In genomic region chr15:85514413-85514812, GRCh38 we compare ENCODE assay signal across 18 cellular contexts.
DNase-seq lines count a peak whose midpoint lies in the region; ATAC-seq and TF ChIP-seq lines count a peak whose summit lies in the region.
"Had no signal": no experiment of that assay in that cellular context is flagged by ENCODE, and none has a peak within 500 bp of the region (broad histone marks: within the 10 kb centered on the region; RNA-seq: fewer than 3 reads in every experiment).

No MANE protein-coding gene starts in this region.

- H3K9me3 Mint-ChIP-seq in Calu3 (ENCODE audit: low read depth, unreplicated experiment) = no peaks in the 10 kb centered on the region
- no peaks in the 10 kb centered on the region for H3K9me3 Mint-ChIP-seq in GM23338
- H3K9me3 Mint-ChIP-seq in osteocyte (ENCODE audit: unreplicated experiment) = no peaks in the 10 kb centered on the region
- H3K9me3 Mint-ChIP-seq: CD4-positive, alpha-beta memory T cell had no signal

- H3K27me3 Mint-ChIP-seq in Calu3 (ENCODE audit: unreplicated experiment) (no peaks in the 10 kb centered on the region), GM23338 (ENCODE audit: insufficient read depth, low read depth, poor library complexity) (peaks cover 2% of the 10 kb centered on the region), osteocyte (ENCODE audit: unreplicated experiment) (no peaks in the 10 kb centered on the region)
- H3K27me3 Mint-ChIP-seq: CD4-positive, alpha-beta memory T cell had no signal

- no peaks in the 10 kb centered on the region for H3K36me3 ChIP-seq in GM23338 (ENCODE audit: insufficient read depth)

- peaks cover 42% of the 10 kb centered on the region for H3K4me1 ChIP-seq in GM23338 (ENCODE audit: insufficient read depth)

- H3K27me3 ChIP-seq in GM23338 (ENCODE audit: insufficient read depth) = no peaks in the 10 kb centered on the region

- H3K4me3 ChIP-seq in GM23338 = no peak overlapping the region
- H3K4me3 ChIP-seq: GM12878 had no signal

- H3K9me2 ChIP-seq in GM23338 (ENCODE audit: insufficient read depth) = no peaks in the 10 kb centered on the region

- H3K27ac Mint-ChIP-seq in Calu3 (ENCODE audit: unreplicated experiment) (peak overlapping the region; percentile 57), GM23338 (peak overlapping the region; percentile 28), osteocyte (ENCODE audit: unreplicated experiment) (peak overlapping the region; percentile 10)

- H3K4me2 ChIP-seq in GM23338 = no peak overlapping the region

- DNase-seq in left ventricle myocardium superior (no peak), cardiac septum (ENCODE audit: low spot score) (no peak), Calu3 (no peak), GM23338 (ENCODE audit: low spot score) (no peak), osteocyte (ENCODE audit: extremely low spot score, unreplicated experiment) (no peak), posterior cingulate gyrus (no peak)
- DNase-seq in activated effector memory CD4-positive, alpha-beta T cell treated with anti-CD3 and anti-CD28 coated beads, Interleukin-2, amount 50 U/mL, for 16 hours = no peak
- DNase-seq: C1 segment of cervical spinal cord; Caco-2; CD4-positive, alpha-beta memory T cell; DMS 273 treated with DMSO at 0.1 percent for 48 hours; DMS79; EL; GDM1; H7; HCEC 1CT had no signal

- H3K79me2 ChIP-seq in GM23338 (replicated peaks; ENCODE audit: insufficient read depth) = peaks cover 90% of the 10 kb centered on the region

- peaks cover 62% of the 10 kb centered on the region for H3K4me1 Mint-ChIP-seq in Calu3 (ENCODE audit: low read depth, unreplicated experiment)
- H3K4me1 Mint-ChIP-seq in GM23338 = peaks cover 44% of the 10 kb centered on the region
- peaks cover 23% of the 10 kb centered on the region for H3K4me1 Mint-ChIP-seq in osteocyte (ENCODE audit: unreplicated experiment)

- intact Hi-C loops in left ventricle myocardium superior (cut with micrococcal nuclease) (no loop called here), cardiac septum (cut with DNase I) (no loop called here), Calu3 (cut with micrococcal nuclease; ENCODE audit: unreplicated experiment) (loop anchor here (2.0 kb wide), 1 partner anchor 68 kb away; no protein-coding TSS in a partner anchor), posterior cingulate gyrus (cut with DNase I) (no loop called here)

- H4K20me1 ChIP-seq in GM23338 (replicated peaks; ENCODE audit: insufficient read depth) = no peaks in the 10 kb centered on the region; the same call in 1 of the 2 replicates

- H2AFZ ChIP-seq in GM23338 = no peak overlapping the region

- H3K27ac ChIP-seq in GM23338 (ENCODE audit: low read depth) = no peak overlapping the region

- H3K36me3 Mint-ChIP-seq in Calu3 (ENCODE audit: insufficient read depth, unreplicated experiment) (no peaks in the 10 kb centered on the region), GM23338 (ENCODE audit: low read depth) (no peaks in the 10 kb centered on the region), osteocyte (ENCODE audit: unreplicated experiment) (peaks cover 6% of the 10 kb centered on the region)

- ATAC-seq in left ventricle myocardium superior (peak; percentile 20), GM23338 (no peak), GM21619 (IDR thresholded peaks at IDR 0.05; ENCODE audit: unreplicated experiment) (no peak)
- ATAC-seq: GM12878 had no signal

- CTCF ChIA-PET in Calu3 (lab: Charles Lee) = interaction anchor here (0.7 kb wide), 1 partner anchor 14 kb away, joined by 3 read pairs; no protein-coding TSS in a partner anchor

- no peak for TF ChIP-seq CTCF in Calu3 (IDR thresholded peaks at IDR 0.05; ENCODE audit: unreplicated experiment)
- no peak for TF ChIP-seq CTCF in GM23338 (conservative IDR thresholded peaks at IDR 0.05; ENCODE audit: low read depth in 2 of 2)
- TF ChIP-seq CTCF in osteocyte (IDR thresholded peaks at IDR 0.05) = no peak

- no TSS peak for BruUV-seq in Calu3 (replicated peaks; lab: Mats Ljungman, UMichigan)

- no peaks in the 10 kb centered on the region for H3F3A ChIP-seq in GM23338 (replicated peaks; ENCODE audit: low read depth)

- peak overlapping the region; percentile 31 for H3K4me3 Mint-ChIP-seq in Calu3 (ENCODE audit: low read depth, unreplicated experiment)
- H3K4me3 Mint-ChIP-seq in GM23338 = no peak overlapping the region
- H3K4me3 Mint-ChIP-seq in osteocyte (ENCODE audit: unreplicated experiment) = no peak overlapping the region
- H3K4me3 Mint-ChIP-seq: CD4-positive, alpha-beta memory T cell had no signal

TF ChIP-seq in GM23338, 12 proteins besides CTCF, POLR2A, EP300 and RAD21 (continues in another document):
- TF ChIP-seq JUNB (IDR thresholded peaks at IDR 0.05; ENCODE audit: unreplicated experiment) (no peak), REST (IDR thresholded peaks at IDR 0.05; ENCODE audit: unreplicated experiment) (no peak), NANOG (IDR thresholded peaks at IDR 0.05; ENCODE audit: borderline replicate concordance) (no peak), ZNF114 (CRISPR knock-in tag; IDR thresholded peaks at IDR 0.05) (no peak), STAT1 (IDR thresholded peaks at IDR 0.05; ENCODE audit: unreplicated experiment) (no peak), EZH2phosphoT487 (IDR thresholded peaks at IDR 0.05; ENCODE audit: unreplicated experiment) (no peak), CREB1 (CRISPR knock-in tag; IDR thresholded peaks at IDR 0.05; ENCODE audit: low read depth) (no peak)
